ENCODE assay signal across 8 cellular contexts in the genomic region with DNA sequence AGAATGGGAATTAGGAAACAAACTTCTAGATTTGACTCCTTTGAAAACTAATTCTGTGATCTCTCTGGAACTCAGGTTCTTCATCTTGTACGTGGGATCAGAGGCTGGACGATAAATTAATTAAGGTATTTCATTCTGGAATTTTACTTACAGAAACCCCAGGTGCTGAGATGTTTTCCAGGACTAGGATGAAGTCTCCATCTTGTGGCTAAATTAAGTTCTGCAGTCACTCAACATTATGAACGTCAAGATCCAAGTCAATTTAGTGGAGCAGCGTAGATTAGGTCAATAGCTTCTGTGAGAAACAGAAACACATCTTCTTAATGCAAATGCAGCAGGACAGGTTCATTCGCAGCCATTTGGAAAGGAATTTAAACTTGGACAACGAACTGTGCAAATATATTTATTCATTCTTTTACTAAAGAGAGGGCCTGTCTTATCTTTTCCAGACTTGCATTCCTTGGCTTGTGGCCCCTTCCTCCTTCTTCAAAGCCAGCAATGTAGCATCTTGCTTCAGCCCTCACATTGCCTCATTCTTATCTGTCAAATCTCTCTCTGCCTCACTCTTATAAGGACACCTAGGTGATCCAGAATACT. TPM values are rescaled to one million over a fixed set of nuclear protein-coding genes. Genes with fewer than 3 reads are reported as not detected.
DNase-seq lines count a peak whose midpoint lies in the region; ATAC-seq and TF ChIP-seq lines count a peak whose summit lies in the region.

No MANE protein-coding gene starts in this region.

- peak; percentile 79 for DNase-seq in DMS114 treated with DMSO at 0.1 percent for 48 hours (lab: John Stamatoyannopoulos, UW; ENCODE audit: unreplicated experiment)
- DNase-seq in PC-3, result peak; percentile 73
- DNase-seq in effector memory CD8-positive, alpha-beta T cell, result peak; percentile 15 to 31 (median 30)
- peak; percentile 33 for DNase-seq in naive B cell
- DNase-seq in cortex of kidney (lab: John Stamatoyannopoulos, UW), result no peak

- POLR2A ChIA-PET in PC-3 (lab: Charles Lee; ENCODE audit: unreplicated experiment), result no interaction called here

- no peaks in the 10 kb centered on the region for H3K9me3 Mint-ChIP-seq in effector memory CD8-positive, alpha-beta T cell
- no peaks in the 10 kb centered on the region for H3K9me3 Mint-ChIP-seq in naive B cell

- ATAC-seq in HG03175 (IDR thresholded peaks at IDR 0.05; ENCODE audit: unreplicated experiment), result peak; percentile 45
- ATAC-seq in PC-3, result peak; percentile 49
- peak; percentile 56 for ATAC-seq in effector memory CD8-positive, alpha-beta T cell (replicated peaks)
- no peak for ATAC-seq in naive B cell (ENCODE audit: low read depth in 2 of 2)
- no peak for ATAC-seq in GM21825 (IDR thresholded peaks at IDR 0.05; ENCODE audit: unreplicated experiment)
- ATAC-seq in GM18511 (IDR thresholded peaks at IDR 0.05; ENCODE audit: unreplicated experiment), result no peak

- H4K20me1 ChIP-seq in PC-3 (ENCODE audit: low read length), result no peaks in the 10 kb centered on the region

- H3K36me3 ChIP-seq in PC-3 (ENCODE audit: low read depth, low read length), result no peaks in the 10 kb centered on the region; the same call in 1 of the 2 replicates

- BruUV-seq in PC-3 (replicated peaks; lab: Mats Ljungman, UMichigan), result no TSS peak

- no peak overlapping the region for H3K4me3 Mint-ChIP-seq in effector memory CD8-positive, alpha-beta T cell
- H3K4me3 Mint-ChIP-seq in naive B cell, result no peak overlapping the region

- CTCF ChIA-PET in PC-3 (lab: Charles Lee), result no interaction called here

- H2AFZ ChIP-seq in PC-3 (ENCODE audit: low read length), result no peak overlapping the region

- H3K9me2 ChIP-seq in PC-3 (replicated peaks; ENCODE audit: low read length), result no peaks in the 10 kb centered on the region

- H3K9me3 ChIP-seq in PC-3 (ENCODE audit: low read length), result no peaks in the 10 kb centered on the region

- H3K27ac ChIP-seq in PC-3 (ENCODE audit: low read length), result no peak overlapping the region

- H3K4me3 ChIP-seq in PC-3 (ENCODE audit: low read length), result no peak overlapping the region

- intact Hi-C loops in PC-3 (cut with micrococcal nuclease), result loop anchor here (1.0 to 2.0 kb wide), 2 partner anchors 62 to 125 kb away; no protein-coding TSS in a partner anchor

- H3K27ac Mint-ChIP-seq in effector memory CD8-positive, alpha-beta T cell, result no peak overlapping the region
- peak overlapping the region in 1 of 6 donors; percentile 51 for H3K27ac Mint-ChIP-seq in naive B cell

- H3K4me1 Mint-ChIP-seq in effector memory CD8-positive, alpha-beta T cell (ENCODE audit: low read depth in 2 of 2), result no peaks in the 10 kb centered on the region
- no peaks in the 10 kb centered on the region for H3K4me1 Mint-ChIP-seq in naive B cell

- no peaks in the 10 kb centered on the region for H3K36me3 Mint-ChIP-seq in effector memory CD8-positive, alpha-beta T cell (ENCODE audit: insufficient read depth)
- H3K36me3 Mint-ChIP-seq in naive B cell, result no peaks in the 10 kb centered on the region

- H3K27me3 ChIP-seq in PC-3 (ENCODE audit: low read length), result peaks cover 7% of the 10 kb centered on the region; the same call in 1 of the 2 replicates

- H3F3A ChIP-seq in PC-3 (ENCODE audit: low read length, unreplicated experiment), result no peaks in the 10 kb centered on the region

- H3K4me2 ChIP-seq in PC-3 (ENCODE audit: low read length), result no peak overlapping the region

- peaks cover 0 to 17% of the 10 kb centered on the region in 2 donors for H3K27me3 Mint-ChIP-seq in effector memory CD8-positive, alpha-beta T cell
- peaks cover 0 to 6% (median 0%) of the 10 kb centered on the region in 3 donors for H3K27me3 Mint-ChIP-seq in naive B cell

- peak; percentile 85 for TF ChIP-seq CTCF in PC-3 (conservative IDR thresholded peaks at IDR 0.05; ENCODE audit: low read depth, low read length)

- no peak overlapping the region for H3K9ac ChIP-seq in PC-3 (ENCODE audit: low read length)

- H3K79me2 ChIP-seq in PC-3 (ENCODE audit: low read length), result no peaks in the 10 kb centered on the region

- H3K4me1 ChIP-seq in PC-3 (ENCODE audit: insufficient read depth, low read length), result peaks cover 14% of the 10 kb centered on the region

RNA-seq across cellular contexts. Expression of gene TMC3, which starts 26.7 kb away (rescaled TPM):
- not detected in 2 replicates for total RNA-seq in PC-3 (2014; rRNA removed)
- not detected for polyA plus RNA-seq in naive B cell (ENCODE audit: low read depth in 6 of 6)

Comparison
In these comparisons a context has a peak if more than half of its experiments do, and no peak if none do; other contexts are left out.
1. ATAC-seq: peak in HG03175 (single experiment), PC-3 (single experiment) and effector memory CD8-positive, alpha-beta T cell (single experiment); none in naive B cell (0 of 2), GM21825 (single experiment) and GM18511 (single experiment).